Comparison of ENCODE assay signal across 8 cellular contexts in genomic region chrX:13652256-13653021, GRCh38. TPM values are rescaled to one million over a fixed set of nuclear protein-coding genes. Genes with fewer than 3 reads are reported as not detected.
DNase-seq lines count a peak whose midpoint lies in the region; ATAC-seq lines count a peak whose summit lies in the region.

No MANE protein-coding gene starts in this region.

- DNase-seq in Daoy (ENCODE audit: low read depth): peak; percentile 70
- no peak for DNase-seq in activated CD4-positive, alpha-beta memory T cell treated with anti-CD3 and anti-CD28 coated beads, Interleukin-2, amount 10 ng/mL, durations not matched to agents 7 days and 5 days
- DNase-seq in hepatic stellate cell (ENCODE audit: low spot score): peak; percentile 60
- DNase-seq in NOMO-1 treated with DMSO at 0.1 percent for 48 hours (lab: John Stamatoyannopoulos, UW; ENCODE audit: unreplicated experiment): no peak
- no peak for DNase-seq in foreskin melanocyte

- CTCF ChIA-PET in activated CD4-positive, alpha-beta memory T cell treated with anti-CD3 and anti-CD28 coated beads, Interleukin-2, amount 10 ng/mL, durations not matched to agents 7 days and 5 days (lab: Charles Lee): interaction anchor here (0.5 to 1.9 kb wide), 4 partner anchors 10 to 648 kb away, joined by 3 to 5 read pairs (median 4); no protein-coding TSS in a partner anchor

- H3K27ac Mint-ChIP-seq in activated CD4-positive, alpha-beta memory T cell treated with anti-CD3 and anti-CD28 coated beads, Interleukin-2, amount 10 ng/mL, durations not matched to agents 7 days and 5 days: peak overlapping the region; percentile 96
- H3K27ac Mint-ChIP-seq in stimulated activated memory B cell treated with anti-CD40 and anti-IgM and Interleukin-4, amounts not matched to agents 10 μg/mL and 1 μg/mL and 100 μg/mL, for 72 hours: peak overlapping the region; percentile 92

- peak overlapping the region; percentile 85 for H3K4me3 Mint-ChIP-seq in activated CD4-positive, alpha-beta memory T cell treated with anti-CD3 and anti-CD28 coated beads, Interleukin-2, amount 10 ng/mL, durations not matched to agents 7 days and 5 days
- H3K4me3 Mint-ChIP-seq in stimulated activated memory B cell treated with anti-CD40 and anti-IgM and Interleukin-4, amounts not matched to agents 10 μg/mL and 1 μg/mL and 100 μg/mL, for 72 hours: peak overlapping the region; percentile 86

- no peaks in the 10 kb centered on the region for H3K27me3 Mint-ChIP-seq in activated CD4-positive, alpha-beta memory T cell treated with anti-CD3 and anti-CD28 coated beads, Interleukin-2, amount 10 ng/mL, durations not matched to agents 7 days and 5 days
- no peaks in the 10 kb centered on the region for H3K27me3 Mint-ChIP-seq in stimulated activated memory B cell treated with anti-CD40 and anti-IgM and Interleukin-4, amounts not matched to agents 10 μg/mL and 1 μg/mL and 100 μg/mL, for 72 hours

- no peaks in the 10 kb centered on the region for H3K9me3 Mint-ChIP-seq in activated CD4-positive, alpha-beta memory T cell treated with anti-CD3 and anti-CD28 coated beads, Interleukin-2, amount 10 ng/mL, durations not matched to agents 7 days and 5 days
- H3K9me3 Mint-ChIP-seq in stimulated activated memory B cell treated with anti-CD40 and anti-IgM and Interleukin-4, amounts not matched to agents 10 μg/mL and 1 μg/mL and 100 μg/mL, for 72 hours: no peaks in the 10 kb centered on the region

- H3K36me3 Mint-ChIP-seq in activated CD4-positive, alpha-beta memory T cell treated with anti-CD3 and anti-CD28 coated beads, Interleukin-2, amount 10 ng/mL, durations not matched to agents 7 days and 5 days (ENCODE audit: low read depth): peaks cover 9% of the 10 kb centered on the region
- no peaks in the 10 kb centered on the region for H3K36me3 Mint-ChIP-seq in stimulated activated memory B cell treated with anti-CD40 and anti-IgM and Interleukin-4, amounts not matched to agents 10 μg/mL and 1 μg/mL and 100 μg/mL, for 72 hours

- peak; percentile 2 for ATAC-seq in HG02870 (IDR thresholded peaks at IDR 0.05; ENCODE audit: unreplicated experiment)
- no peak for ATAC-seq in stimulated activated memory B cell treated with anti-CD40 and anti-IgM and Interleukin-4, amounts not matched to agents 10 μg/mL and 1 μg/mL and 100 μg/mL, for 72 hours
- no peak for ATAC-seq in GM19455 (IDR thresholded peaks at IDR 0.05; ENCODE audit: unreplicated experiment)

- H3K4me1 Mint-ChIP-seq in activated CD4-positive, alpha-beta memory T cell treated with anti-CD3 and anti-CD28 coated beads, Interleukin-2, amount 10 ng/mL, durations not matched to agents 7 days and 5 days: peaks cover 32% of the 10 kb centered on the region
- peaks cover 7% of the 10 kb centered on the region for H3K4me1 Mint-ChIP-seq in stimulated activated memory B cell treated with anti-CD40 and anti-IgM and Interleukin-4, amounts not matched to agents 10 μg/mL and 1 μg/mL and 100 μg/mL, for 72 hours

- POLR2A ChIA-PET in activated CD4-positive, alpha-beta memory T cell treated with anti-CD3 and anti-CD28 coated beads, Interleukin-2, amount 10 ng/mL, durations not matched to agents 7 days and 5 days (lab: Charles Lee): interaction anchor here (1.4 to 2.1 kb wide), 7 partner anchors 10 to 674 kb away, joined by 3 to 15 read pairs (median 5); partner anchors contain the start of genes GEMIN8, OFD1 and TRAPPC2

RNA-seq across cellular contexts. Expression of gene TCEANC, which starts 0.5 kb away (rescaled TPM):
- 0.57 and 2.2 TPM in 2 replicates for total RNA-seq in Daoy (2014; rRNA removed; shearing (Covaris generic))
- 1 to 10 TPM; 4.3 to 4.6 TPM for total RNA-seq in activated CD4-positive, alpha-beta memory T cell treated with anti-CD3 and anti-CD28 coated beads, Interleukin-2, amount 10 ng/mL, durations not matched to agents 7 days and 5 days

RNA-seq across cellular contexts. Expression of gene RAB9A, which starts 36.5 kb away (rescaled TPM):
- total RNA-seq in Daoy (2014; rRNA removed; shearing (Covaris generic)): 13.5 and 23.2 TPM in 2 replicates
- 10 to 100 TPM; 16.8 to 17.5 TPM for total RNA-seq in activated CD4-positive, alpha-beta memory T cell treated with anti-CD3 and anti-CD28 coated beads, Interleukin-2, amount 10 ng/mL, durations not matched to agents 7 days and 5 days

Comparison
In these comparisons a context has a peak if more than half of its experiments do, and no peak if none do; other contexts are left out.
1. DNase-seq: peak in Daoy (single experiment) and hepatic stellate cell (single experiment); none in activated CD4-positive, alpha-beta memory T cell treated with anti-CD3 and anti-CD28 coated beads, Interleukin-2, amount 10 ng/mL, durations not matched to agents 7 days and 5 days (single experiment), NOMO-1 treated with DMSO at 0.1 percent for 48 hours (single experiment) and foreskin melanocyte (single experiment).